ENCODE assay signal across 12 cellular contexts in genomic region chr9:27784999-27785713, GRCh38.
A peak's percentile ranks its signal among the peaks of the same experiment; 100 is the strongest.
DNase-seq lines count a peak whose midpoint lies in the region; ATAC-seq and TF ChIP-seq lines count a peak whose summit lies in the region.
"Had no signal": no experiment of that assay in that cellular context is flagged by ENCODE, and none has a peak within 500 bp of the region (broad histone marks: within the 10 kb centered on the region; RNA-seq: fewer than 3 reads in every experiment).

No MANE protein-coding gene starts in this region.

- H3K27ac ChIP-seq in BLaER1 treated with 17β-estradiol and CSF1 and Interleukin-3, amounts not matched to agents 10 nM and 100 nM = peak overlapping the region; percentile 43 to 92 (median 69)
- no peak overlapping the region for H3K27ac ChIP-seq in tibial nerve

- peak overlapping the region in 9 of 11 experiments; percentile 34 to 88 (median 73); a peak in 17 of 22 replicates for H3K4me2 ChIP-seq in BLaER1 treated with 17β-estradiol and CSF1 and Interleukin-3, amounts not matched to agents 10 nM and 100 nM

- peak overlapping the region; percentile 77 for H3K27ac Mint-ChIP-seq in activated naive CD8-positive, alpha-beta T cell treated with anti-CD3 and anti-CD28 coated beads, Interleukin-2, amount 50 U/mL, for 24 hours
- H3K27ac Mint-ChIP-seq in stimulated activated memory B cell treated with anti-CD40 and anti-IgM and Interleukin-4, amounts not matched to agents 10 μg/mL and 1 μg/mL and 100 μg/mL, for 72 hours = no peak overlapping the region
- H3K27ac Mint-ChIP-seq: activated naive CD4-positive, alpha-beta T cell treated with anti-CD3 and anti-CD28 coated beads, Interleukin-2, amount 50 U/mL, for 24 hours had no signal

- TF ChIP-seq CTCF in tibial nerve (IDR thresholded peaks at IDR 0.05) = no peak

- DNase-seq in activated naive CD8-positive, alpha-beta T cell treated with anti-CD3 and anti-CD28 coated beads, Interleukin-2, amount 50 U/mL, for 24 hours = peak; percentile 14
- DNase-seq in HAP-1 (ENCODE audit: low spot score in 2 of 2) (no peak), NCI-H2029 (lab: John Stamatoyannopoulos, UW) (no peak), tibial nerve (ENCODE audit: low spot score in 2 of 2) (no peak)
- DNase-seq: NCI-H187, nucleus accumbens had no signal

- peaks cover 2% of the 10 kb centered on the region for H3K36me3 Mint-ChIP-seq in activated naive CD8-positive, alpha-beta T cell treated with anti-CD3 and anti-CD28 coated beads, Interleukin-2, amount 50 U/mL, for 24 hours (ENCODE audit: low read depth)
- no peaks in the 10 kb centered on the region for H3K36me3 Mint-ChIP-seq in stimulated activated memory B cell treated with anti-CD40 and anti-IgM and Interleukin-4, amounts not matched to agents 10 μg/mL and 1 μg/mL and 100 μg/mL, for 72 hours
- H3K36me3 Mint-ChIP-seq: activated naive CD4-positive, alpha-beta T cell treated with anti-CD3 and anti-CD28 coated beads, Interleukin-2, amount 50 U/mL, for 24 hours; CD14-positive monocyte had no signal

- peaks cover 12% of the 10 kb centered on the region for H3K4me1 Mint-ChIP-seq in activated naive CD8-positive, alpha-beta T cell treated with anti-CD3 and anti-CD28 coated beads, Interleukin-2, amount 50 U/mL, for 24 hours
- no peaks in the 10 kb centered on the region for H3K4me1 Mint-ChIP-seq in stimulated activated memory B cell treated with anti-CD40 and anti-IgM and Interleukin-4, amounts not matched to agents 10 μg/mL and 1 μg/mL and 100 μg/mL, for 72 hours
- H3K4me1 Mint-ChIP-seq: activated naive CD4-positive, alpha-beta T cell treated with anti-CD3 and anti-CD28 coated beads, Interleukin-2, amount 50 U/mL, for 24 hours had no signal

- no peaks in the 10 kb centered on the region for H3K27me3 ChIP-seq in BLaER1 treated with 17β-estradiol and CSF1 and Interleukin-3, amounts not matched to agents 10 nM and 100 nM
- H3K27me3 ChIP-seq in HAP-1 (ENCODE audit: low read depth) (no peaks in the 10 kb centered on the region), tibial nerve (no peaks in the 10 kb centered on the region)

- 0 out of 20 replicates have a peak overlapping the region, but pooled peaks of 1 of the 10 experiments have one; percentile 8 for H3K4me3 ChIP-seq in BLaER1 treated with 17β-estradiol and CSF1 and Interleukin-3, amounts not matched to agents 10 nM and 100 nM
- H3K4me3 ChIP-seq in HAP-1 = no peak overlapping the region
- H3K4me3 ChIP-seq in tibial nerve = no peak overlapping the region

- H3K4me1 ChIP-seq in BLaER1 treated with 17β-estradiol and CSF1 and Interleukin-3, amounts not matched to agents 10 nM and 100 nM = peaks cover 0 to 53% (median 19%) of the 10 kb centered on the region in 10 experiments; a peak in 15 of 20 replicates
- H3K4me1 ChIP-seq in HAP-1 = no peaks in the 10 kb centered on the region
- H3K4me1 ChIP-seq in tibial nerve = no peaks in the 10 kb centered on the region

- H3K9ac ChIP-seq in BLaER1 treated with 17β-estradiol and CSF1 and Interleukin-3, amounts not matched to agents 10 nM and 100 nM = peak overlapping the region in 6 of 11 experiments; percentile 5 to 71 (median 35); a peak in 7 of 22 replicates

- ATAC-seq in GM19372 (IDR thresholded peaks at IDR 0.05; ENCODE audit: low read depth, unreplicated experiment) (peak; percentile 64), HG03108 (IDR thresholded peaks at IDR 0.05; ENCODE audit: unreplicated experiment) (peak; percentile 28)
- peak; percentile 79 for ATAC-seq in activated naive CD8-positive, alpha-beta T cell treated with anti-CD3 and anti-CD28 coated beads, Interleukin-2, amount 50 U/mL, for 24 hours
- no peak for ATAC-seq in stimulated activated memory B cell treated with anti-CD40 and anti-IgM and Interleukin-4, amounts not matched to agents 10 μg/mL and 1 μg/mL and 100 μg/mL, for 72 hours

- peaks cover 25% of the 10 kb centered on the region for H3K9me3 Mint-ChIP-seq in activated naive CD8-positive, alpha-beta T cell treated with anti-CD3 and anti-CD28 coated beads, Interleukin-2, amount 50 U/mL, for 24 hours
- H3K9me3 Mint-ChIP-seq in stimulated activated memory B cell treated with anti-CD40 and anti-IgM and Interleukin-4, amounts not matched to agents 10 μg/mL and 1 μg/mL and 100 μg/mL, for 72 hours = peaks cover 19% of the 10 kb centered on the region

- 54 to 57% methylated on average over 6 of the region's 6 CpGs for WGBS in tibial nerve, 2 donors

- H3K36me3 ChIP-seq in BLaER1 treated with 17β-estradiol and CSF1 and Interleukin-3, amounts not matched to agents 10 nM and 100 nM = no peaks in the 10 kb centered on the region
- no peaks in the 10 kb centered on the region for H3K36me3 ChIP-seq in HAP-1 (replicated peaks)
- no peaks in the 10 kb centered on the region for H3K36me3 ChIP-seq in tibial nerve

- peaks cover 12% of the 10 kb centered on the region for H3K27me3 Mint-ChIP-seq in activated naive CD8-positive, alpha-beta T cell treated with anti-CD3 and anti-CD28 coated beads, Interleukin-2, amount 50 U/mL, for 24 hours
- no peaks in the 10 kb centered on the region for H3K27me3 Mint-ChIP-seq in stimulated activated memory B cell treated with anti-CD40 and anti-IgM and Interleukin-4, amounts not matched to agents 10 μg/mL and 1 μg/mL and 100 μg/mL, for 72 hours
- H3K27me3 Mint-ChIP-seq: activated naive CD4-positive, alpha-beta T cell treated with anti-CD3 and anti-CD28 coated beads, Interleukin-2, amount 50 U/mL, for 24 hours had no signal

- H3K4me3 Mint-ChIP-seq in activated naive CD8-positive, alpha-beta T cell treated with anti-CD3 and anti-CD28 coated beads, Interleukin-2, amount 50 U/mL, for 24 hours = peak overlapping the region; percentile 7
- no peak overlapping the region for H3K4me3 Mint-ChIP-seq in stimulated activated memory B cell treated with anti-CD40 and anti-IgM and Interleukin-4, amounts not matched to agents 10 μg/mL and 1 μg/mL and 100 μg/mL, for 72 hours
- H3K4me3 Mint-ChIP-seq: activated naive CD4-positive, alpha-beta T cell treated with anti-CD3 and anti-CD28 coated beads, Interleukin-2, amount 50 U/mL, for 24 hours; CD14-positive monocyte had no signal

- TF ChIP-seq EP300 in tibial nerve (IDR thresholded peaks at IDR 0.05) = no peak

- H4K20me1 ChIP-seq in BLaER1 treated with 17β-estradiol and CSF1 and Interleukin-3, amounts not matched to agents 10 nM and 100 nM = no peaks in the 10 kb centered on the region

- TF ChIP-seq POLR2A in tibial nerve (IDR thresholded peaks at IDR 0.05) = no peak

- H3K9me3 ChIP-seq in BLaER1 treated with 17β-estradiol and CSF1 and Interleukin-3, amounts not matched to agents 10 nM and 100 nM (replicated peaks in 1 of 11) = peaks cover 15 to 35% (median 31%) of the 10 kb centered on the region in 11 experiments; a peak in 21 of 22 replicates
- H3K9me3 ChIP-seq in HAP-1 (no peaks in the 10 kb centered on the region), tibial nerve (peaks cover 0 to 10% (median 0%) of the 10 kb centered on the region in 4 donors)

- in situ Hi-C loops in HAP-1 (cut with MboI; ENCODE audit: low sequenced_read_pairs) = no loop called here

Comparison
In these comparisons a context has a peak if more than half of its experiments do, and no peak if none do; other contexts are left out.
1. H3K27ac ChIP-seq: peak in BLaER1 treated with 17β-estradiol and CSF1 and Interleukin-3, amounts not matched to agents 10 nM and 100 nM (11 of 11); none in tibial nerve (0 of 4).